In the genomic region with DNA sequence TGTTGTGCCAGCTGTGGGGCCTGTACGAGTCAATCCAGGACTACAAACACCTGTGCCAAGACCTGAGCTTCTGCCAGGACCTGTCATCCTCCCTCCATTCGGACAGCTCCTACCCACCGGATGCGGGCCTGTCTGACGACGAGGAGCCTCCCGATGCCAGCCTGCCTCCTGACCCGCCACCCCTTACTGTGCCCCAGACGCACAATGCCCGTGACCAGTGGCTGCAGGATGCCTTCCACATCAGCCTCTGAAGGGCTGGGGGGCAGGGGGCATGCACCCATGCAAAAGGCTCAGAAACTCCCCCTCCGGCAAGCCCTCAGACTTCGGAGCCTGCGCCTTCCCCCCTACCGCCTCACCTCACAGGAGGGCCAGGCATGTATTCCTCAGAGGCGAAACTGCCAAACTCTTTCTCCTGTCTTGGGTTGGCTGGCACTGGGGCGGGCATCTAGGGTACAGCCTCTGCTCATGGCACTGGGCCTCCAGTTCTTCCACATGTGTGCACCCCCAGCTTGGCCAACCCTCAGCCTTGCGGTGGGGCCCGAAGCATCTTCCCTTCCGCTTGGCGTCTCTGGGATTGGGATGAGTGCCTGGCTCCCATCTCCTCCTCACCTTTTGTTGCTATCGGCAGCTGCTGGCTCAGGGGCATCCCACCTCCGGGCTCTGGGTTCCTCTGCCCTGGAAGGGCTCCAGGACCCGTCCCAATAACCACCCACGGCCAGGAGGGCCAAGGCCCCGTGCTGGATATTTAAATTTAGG, we compare ENCODE assay signal across 8 cellular contexts. TPM values are rescaled to one million over a fixed set of nuclear protein-coding genes. Genes with fewer than 3 reads are reported as not detected.
DNase-seq lines count a peak whose midpoint lies in the region; ATAC-seq and TF ChIP-seq lines count a peak whose summit lies in the region.

No MANE protein-coding gene starts in this region.

- DNase-seq in activated CD4-positive, alpha-beta T cell treated with anti-CD3 and anti-CD28 coated beads for 36 hours = peak; percentile 55
- DNase-seq in activated CD4-positive, alpha-beta T cell treated with anti-CD3 and anti-CD28 coated beads for 1 hour = no peak
- DNase-seq in activated naive CD8-positive, alpha-beta T cell treated with anti-CD3 and anti-CD28 coated beads, Interleukin-2, amount 50 U/mL, for 24 hours = no peak
- DNase-seq in left lobe of liver (ENCODE audit: low spot score) (peak; percentile 72), testis (no peak), NCI-H774 (lab: John Stamatoyannopoulos, UW) (no peak)

- H3K27ac ChIP-seq in testis = peak overlapping the region in 1 of 2 donors; percentile 92

- H3K4me3 ChIP-seq in testis = peak overlapping the region; percentile 68 to 69

- H3K9me3 Mint-ChIP-seq in activated CD4-positive, alpha-beta T cell treated with anti-CD3 and anti-CD28 coated beads for 36 hours (ENCODE audit: low read depth) = no peaks in the 10 kb centered on the region
- no peaks in the 10 kb centered on the region for H3K9me3 Mint-ChIP-seq in activated naive CD8-positive, alpha-beta T cell treated with anti-CD3 and anti-CD28 coated beads, Interleukin-2, amount 50 U/mL, for 24 hours

- H3K36me3 ChIP-seq in testis (ENCODE audit: low read depth, missing control alignments) = no peaks in the 10 kb centered on the region

- H3K27ac Mint-ChIP-seq in activated CD4-positive, alpha-beta T cell treated with anti-CD3 and anti-CD28 coated beads for 36 hours = peak overlapping the region; percentile 83
- peak overlapping the region; percentile 80 for H3K27ac Mint-ChIP-seq in activated naive CD8-positive, alpha-beta T cell treated with anti-CD3 and anti-CD28 coated beads, Interleukin-2, amount 50 U/mL, for 24 hours

- no peaks in the 10 kb centered on the region for H3K27me3 Mint-ChIP-seq in activated CD4-positive, alpha-beta T cell treated with anti-CD3 and anti-CD28 coated beads for 36 hours
- no peaks in the 10 kb centered on the region for H3K27me3 Mint-ChIP-seq in activated naive CD8-positive, alpha-beta T cell treated with anti-CD3 and anti-CD28 coated beads, Interleukin-2, amount 50 U/mL, for 24 hours

- intact Hi-C loops in activated CD4-positive, alpha-beta T cell treated with anti-CD3 and anti-CD28 coated beads for 36 hours (cut with DNase I, micrococcal nuclease) = loop anchor here (1.0 to 5.0 kb wide), 26 partner anchors 15 to 796 kb away; partner anchors contain the start of genes ATG2A (in 1 of the 2), BANF1 (in 1 of the 2), C11orf68 (in 1 of the 2) and CCDC85B (in 1 of the 2)
- intact Hi-C loops in testis (cut with DNase I; ENCODE audit: low total_unique reads) = no loop called here

- no peaks in the 10 kb centered on the region for H3K9me3 ChIP-seq in testis

- H3K36me3 Mint-ChIP-seq in activated CD4-positive, alpha-beta T cell treated with anti-CD3 and anti-CD28 coated beads for 36 hours (ENCODE audit: low read depth) = peaks cover 37% of the 10 kb centered on the region
- H3K36me3 Mint-ChIP-seq in activated naive CD8-positive, alpha-beta T cell treated with anti-CD3 and anti-CD28 coated beads, Interleukin-2, amount 50 U/mL, for 24 hours (ENCODE audit: low read depth) = peaks cover 20% of the 10 kb centered on the region

- H3K4me1 ChIP-seq in testis = peaks cover 62% of the 10 kb centered on the region

- POLR2A ChIA-PET in activated CD4-positive, alpha-beta T cell treated with anti-CD3 and anti-CD28 coated beads for 36 hours (lab: Charles Lee) = interaction anchor here (1.5 to 1.8 kb wide), 2 partner anchors 34 to 74 kb away, joined by 6 to 9 read pairs; partner anchors contain the start of gene MALAT1

- peaks cover 52% of the 10 kb centered on the region for H3K4me1 Mint-ChIP-seq in activated CD4-positive, alpha-beta T cell treated with anti-CD3 and anti-CD28 coated beads for 36 hours
- H3K4me1 Mint-ChIP-seq in activated naive CD8-positive, alpha-beta T cell treated with anti-CD3 and anti-CD28 coated beads, Interleukin-2, amount 50 U/mL, for 24 hours = peaks cover 64% of the 10 kb centered on the region

- ATAC-seq in activated CD4-positive, alpha-beta T cell treated with anti-CD3 and anti-CD28 coated beads for 36 hours = no peak
- no peak for ATAC-seq in activated naive CD8-positive, alpha-beta T cell treated with anti-CD3 and anti-CD28 coated beads, Interleukin-2, amount 50 U/mL, for 24 hours
- ATAC-seq in left lobe of liver (no peak), HG03108 (IDR thresholded peaks at IDR 0.05; ENCODE audit: unreplicated experiment) (no peak), esophagus mucosa (no peak)

- TF ChIP-seq CTCF in testis (IDR thresholded peaks at IDR 0.05) = no peak

- TF ChIP-seq POLR2A in testis (IDR thresholded peaks at IDR 0.05) = no peak

- CTCF ChIA-PET in activated CD4-positive, alpha-beta T cell treated with anti-CD3 and anti-CD28 coated beads for 36 hours (lab: Charles Lee) = interaction anchor here (0.6 to 4.6 kb wide), 12 partner anchors 9 to 696 kb away, joined by 3 to 42 read pairs (median 4); partner anchors contain the start of gene PCNX3

- peak overlapping the region; percentile 90 for H3K4me3 Mint-ChIP-seq in activated CD4-positive, alpha-beta T cell treated with anti-CD3 and anti-CD28 coated beads for 36 hours
- H3K4me3 Mint-ChIP-seq in activated naive CD8-positive, alpha-beta T cell treated with anti-CD3 and anti-CD28 coated beads, Interleukin-2, amount 50 U/mL, for 24 hours = peak overlapping the region; percentile 80

- H3K27me3 ChIP-seq in testis = no peaks in the 10 kb centered on the region

- 23 to 27% methylated on average over 15 to 25 of the region's 25 CpGs for WGBS in testis, 2 donors

RNA-seq across cellular contexts. Expression of gene FAM89B, which starts 1.2 kb away (rescaled TPM):
- 10 to 100 TPM; 12.8 to 22.7 TPM for total RNA-seq in activated CD4-positive, alpha-beta T cell treated with anti-CD3 and anti-CD28 coated beads for 36 hours
- total RNA-seq in left lobe of liver (19.0 TPM), testis (10 to 100 TPM; 59.9 to 63.2 TPM), esophagus mucosa (25.9 TPM)
- polyA plus RNA-seq in testis (ENCODE audit: insufficient read depth, low read depth, low replicate concordance) = 25.8 TPM

RNA-seq across cellular contexts. Expression of gene EHBP1L1, which starts 2.3 kb away (rescaled TPM):
- total RNA-seq in activated CD4-positive, alpha-beta T cell treated with anti-CD3 and anti-CD28 coated beads for 36 hours = 10 to 100 TPM; 88.3 to 98.8 TPM
- 13.5 TPM for total RNA-seq in left lobe of liver
- 10 to 100 TPM; 51.0 to 66.8 TPM for total RNA-seq in testis
- polyA plus RNA-seq in testis (ENCODE audit: insufficient read depth, low read depth, low replicate concordance) = 20.5 TPM
- total RNA-seq in esophagus mucosa = 52.6 TPM

RNA-seq across cellular contexts. Expression of gene ZNRD2, which starts 3.3 kb away (rescaled TPM):
- 10 to 100 TPM; 50.7 to 56.4 TPM for total RNA-seq in activated CD4-positive, alpha-beta T cell treated with anti-CD3 and anti-CD28 coated beads for 36 hours
- total RNA-seq in left lobe of liver (17.0 TPM), testis (10 to 100 TPM; 67.7 to 79.6 TPM), esophagus mucosa (31.8 TPM)
- polyA plus RNA-seq in testis (ENCODE audit: insufficient read depth, low read depth, low replicate concordance) = 77.6 TPM

RNA-seq across cellular contexts. Expression of gene LTBP3, which starts 15.4 kb away (rescaled TPM):
- total RNA-seq in activated CD4-positive, alpha-beta T cell treated with anti-CD3 and anti-CD28 coated beads for 36 hours = 10 to 100 TPM; 57.8 to 72.7 TPM
- total RNA-seq in left lobe of liver = 42.3 TPM
- total RNA-seq in testis = 100 to 1,000 TPM; 112 to 126 TPM
- polyA plus RNA-seq in testis (ENCODE audit: insufficient read depth, low read depth, low replicate concordance) = 58.1 TPM
- total RNA-seq in esophagus mucosa = 20.9 TPM

RNA-seq across cellular contexts. Expression of gene KCNK7, which starts 22.0 kb away (rescaled TPM):
- total RNA-seq in activated CD4-positive, alpha-beta T cell treated with anti-CD3 and anti-CD28 coated beads for 36 hours = under 1 TPM; 0.27 to 0.37 TPM
- total RNA-seq in left lobe of liver (not detected), testis (1 to 10 TPM in 1 of 2 donors, under 1 TPM in 1; 0.99 to 2.5 TPM), esophagus mucosa (20.2 TPM)
- 0.26 TPM for polyA plus RNA-seq in testis (ENCODE audit: insufficient read depth, low read depth, low replicate concordance)

Comparison
In these comparisons a context has a peak if more than half of its experiments do, and no peak if none do; other contexts are left out.
1. DNase-seq: peak in activated CD4-positive, alpha-beta T cell treated with anti-CD3 and anti-CD28 coated beads for 36 hours (single experiment) and left lobe of liver (single experiment); none in activated CD4-positive, alpha-beta T cell treated with anti-CD3 and anti-CD28 coated beads for 1 hour (single experiment), activated naive CD8-positive, alpha-beta T cell treated with anti-CD3 and anti-CD28 coated beads, Interleukin-2, amount 50 U/mL, for 24 hours (single experiment), testis (single experiment) and NCI-H774 (single experiment).